20 cellular contexts compared by ENCODE assay signal in genomic region chrX:152038798-152039197, GRCh38.
"Had no signal": no experiment of that assay in that cellular context is flagged by ENCODE, and none has a peak within 500 bp of the region (broad histone marks: within the 10 kb centered on the region; RNA-seq: fewer than 3 reads in every experiment).

No MANE protein-coding gene starts in this region.

- H3K4me1 Mint-ChIP-seq: activated naive CD4-positive, alpha-beta T cell treated with anti-CD3 and anti-CD28 coated beads, Interleukin-2, amount 50 U/mL, for 24 hours had no signal

- H3K4me1 ChIP-seq: breast epithelium, SJCRH30 had no signal

- H3K9me3 ChIP-seq: SJCRH30 had no signal

- H3K9me3 Mint-ChIP-seq: activated naive CD4-positive, alpha-beta T cell treated with anti-CD3 and anti-CD28 coated beads, Interleukin-2, amount 50 U/mL, for 24 hours had no signal

- H3K27me3 Mint-ChIP-seq: activated CD8-positive, alpha-beta T cell treated with anti-CD3 and anti-CD28 coated beads for 36 hours; activated naive CD4-positive, alpha-beta T cell treated with anti-CD3 and anti-CD28 coated beads, Interleukin-2, amount 50 U/mL, for 24 hours had no signal

- DNase-seq: activated CD4-positive, alpha-beta T cell treated with anti-CD3 and anti-CD28 coated beads for 4 hours; activated CD8-positive, alpha-beta memory T cell treated with anti-CD3 and anti-CD28 coated beads, Interleukin-2, amount 50 U/mL, for 48 hours; activated CD8-positive, alpha-beta T cell treated with anti-CD3 and anti-CD28 coated beads for 36 hours; activated T-cell treated with anti-CD3 and anti-CD28 coated beads, Interleukin-2, amount 50 U/mL, for 1 hour; aorta; central memory CD4-positive, alpha-beta T cell; KBM-7; MM.1S; NCI-H1105; NCI-H1436; NCI-H1694 treated with DMSO at 0.1 percent for 48 hours; NCI-H2029 treated with DMSO at 0.1 percent for 48 hours; NCI-H510A treated with DMSO at 0.1 percent for 48 hours; NCI-H69; NK-92 treated with Interleukin-12 subunit alpha and Interleukin-12 subunit beta, amount 100 ng/mL, for 24 hours; PC-3; SJCRH30; SW 1271 had no signal

- H3K4me3 Mint-ChIP-seq: activated CD8-positive, alpha-beta T cell treated with anti-CD3 and anti-CD28 coated beads for 36 hours; activated naive CD4-positive, alpha-beta T cell treated with anti-CD3 and anti-CD28 coated beads, Interleukin-2, amount 50 U/mL, for 24 hours had no signal

- H3K27ac ChIP-seq: breast epithelium, SJCRH30 had no signal

- H3K27ac Mint-ChIP-seq: activated CD8-positive, alpha-beta T cell treated with anti-CD3 and anti-CD28 coated beads for 36 hours; activated naive CD4-positive, alpha-beta T cell treated with anti-CD3 and anti-CD28 coated beads, Interleukin-2, amount 50 U/mL, for 24 hours had no signal

- H3K36me3 Mint-ChIP-seq: activated naive CD4-positive, alpha-beta T cell treated with anti-CD3 and anti-CD28 coated beads, Interleukin-2, amount 50 U/mL, for 24 hours had no signal

- H3K27me3 ChIP-seq: breast epithelium, SJCRH30 had no signal

- H3K36me3 ChIP-seq: breast epithelium, SJCRH30 had no signal

- H3K4me3 ChIP-seq: breast epithelium, SJCRH30 had no signal
